In genomic region chr6:76438768-76439167, GRCh38 we compare ENCODE assay signal across 7 cellular contexts.
"Had no signal": no experiment of that assay in that cellular context is flagged by ENCODE, and none has a peak within 500 bp of the region (broad histone marks: within the 10 kb centered on the region; RNA-seq: fewer than 3 reads in every experiment).

No MANE protein-coding gene starts in this region.

- ATAC-seq: K562 had no signal

- H3K4me3 ChIP-seq: GM23338, HAP-1, K562 had no signal

- H2AFZ ChIP-seq: GM23338 had no signal

- H3K9me3 ChIP-seq: HAP-1 had no signal

- DNase-seq: H7, IMR-90, KG1 had no signal

- H3K4me1 ChIP-seq: HAP-1 had no signal

- H3K36me3 ChIP-seq: HAP-1 had no signal

- FAIRE-seq: HTR-8/SVneo, K562 had no signal

- H3K4me2 ChIP-seq: GM23338 had no signal
